Comparison of ENCODE assay signal across 17 cellular contexts in the genomic region with DNA sequence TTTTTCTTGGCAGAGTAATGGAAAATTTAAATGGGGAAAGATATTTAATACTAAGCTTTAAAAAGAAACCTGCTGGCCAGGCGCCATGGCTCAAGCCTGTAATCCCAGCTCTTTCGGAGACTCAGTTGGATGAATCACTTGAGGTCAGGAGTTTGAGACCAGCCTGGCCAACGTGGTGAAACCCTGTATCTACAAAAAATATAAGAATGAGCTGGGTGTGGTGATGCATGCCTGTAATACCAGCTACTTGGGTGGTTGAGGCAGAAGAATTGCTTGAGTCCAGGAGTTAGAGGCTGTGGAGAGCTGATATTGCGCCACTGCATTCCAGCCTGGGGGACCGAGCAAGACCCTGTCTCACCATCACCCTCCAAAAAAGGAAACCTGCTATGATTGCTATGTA. TPM values are rescaled to one million over a fixed set of nuclear protein-coding genes. Genes with fewer than 3 reads are reported as not detected.
DNase-seq lines count a peak whose midpoint lies in the region; TF ChIP-seq lines count a peak whose summit lies in the region.
"Had no signal": no experiment of that assay in that cellular context is flagged by ENCODE, and none has a peak within 500 bp of the region (broad histone marks: within the 10 kb centered on the region; RNA-seq: fewer than 3 reads in every experiment).

No MANE protein-coding gene starts in this region.

- H3K4me3 ChIP-seq in AG04450 (ENCODE audit: low read depth, low read length) (no peak overlapping the region), astrocyte of the spinal cord (ENCODE audit: low read depth, low read length) (no peak overlapping the region), endodermal cell (ENCODE audit: low read length) (no peak overlapping the region), ascending aorta (no peak overlapping the region), stomach (no peak overlapping the region)
- H3K4me3 ChIP-seq: BLaER1 treated with 17β-estradiol and CSF1 and Interleukin-3, amounts not matched to agents 10 nM and 100 nM had no signal

- no peaks in the 10 kb centered on the region for H3K27me3 Mint-ChIP-seq in endodermal cell (ENCODE audit: insufficient read depth)
- H3K27me3 Mint-ChIP-seq: IgD-negative memory B cell, memory B cell had no signal

- H3K27me3 ChIP-seq in AG04450 (ENCODE audit: control insufficient read depth, insufficient read depth, low read length), result no peaks in the 10 kb centered on the region
- H3K27me3 ChIP-seq in endodermal cell (ENCODE audit: control insufficient read depth, insufficient read depth, low read length, poor library complexity, severe bottlenecking), result no peaks in the 10 kb centered on the region
- no peaks in the 10 kb centered on the region for H3K27me3 ChIP-seq in ascending aorta
- no peaks in the 10 kb centered on the region for H3K27me3 ChIP-seq in stomach
- H3K27me3 ChIP-seq: BLaER1 treated with 17β-estradiol and CSF1 and Interleukin-3, amounts not matched to agents 10 nM and 100 nM had no signal

- POLR2A ChIA-PET in AG04450 (lab: Yijun Ruan, JAX), result interaction anchor here (0.7 to 1.2 kb wide), 2 partner anchors 84 to 502 kb away, joined by 4 to 7 read pairs; no protein-coding TSS in a partner anchor

- H3K9me3 ChIP-seq in AG04450 (ENCODE audit: control insufficient read depth, insufficient read depth, low read length) (no peaks in the 10 kb centered on the region), endodermal cell (ENCODE audit: control insufficient read depth, low read length) (no peaks in the 10 kb centered on the region), ascending aorta (no peaks in the 10 kb centered on the region), stomach (no peaks in the 10 kb centered on the region)
- H3K9me3 ChIP-seq: BLaER1 treated with 17β-estradiol and CSF1 and Interleukin-3, amounts not matched to agents 10 nM and 100 nM had no signal

- peaks cover 71% of the 10 kb centered on the region for H3K36me3 Mint-ChIP-seq in endodermal cell (ENCODE audit: low read depth)

- TF ChIP-seq CTCF in AG04450 (IDR thresholded peaks at IDR 0.05; ENCODE audit: low read depth, low read length), result no peak
- TF ChIP-seq CTCF in astrocyte of the spinal cord (IDR thresholded peaks at IDR 0.05; ENCODE audit: low read depth, low read length), result no peak
- no peak for TF ChIP-seq CTCF in endodermal cell (conservative IDR thresholded peaks at IDR 0.05)
- no peak for TF ChIP-seq CTCF in ascending aorta (IDR thresholded peaks at IDR 0.05)
- TF ChIP-seq CTCF in stomach (IDR thresholded peaks at IDR 0.05), result no peak

- no peak overlapping the region for H3K9ac ChIP-seq in endodermal cell (ENCODE audit: extremely low read depth, low read length, poor library complexity, severe bottlenecking)
- H3K9ac ChIP-seq: BLaER1 treated with 17β-estradiol and CSF1 and Interleukin-3, amounts not matched to agents 10 nM and 100 nM had no signal

- H3K27ac ChIP-seq in AG04450 (ENCODE audit: low read depth, low read length), result peak overlapping the region; percentile 47
- no peak overlapping the region for H3K27ac ChIP-seq in endodermal cell (ENCODE audit: low read depth, low read length)
- no peak overlapping the region for H3K27ac ChIP-seq in ascending aorta
- H3K27ac ChIP-seq in stomach, result no peak overlapping the region
- H3K27ac ChIP-seq: BLaER1 treated with 17β-estradiol and CSF1 and Interleukin-3, amounts not matched to agents 10 nM and 100 nM; VCaP had no signal

- H3K9me3 Mint-ChIP-seq in endodermal cell, result no peaks in the 10 kb centered on the region
- H3K9me3 Mint-ChIP-seq: IgD-negative memory B cell, memory B cell had no signal

- TF ChIP-seq EP300 in stomach (IDR thresholded peaks at IDR 0.05), result no peak

- intact Hi-C loops in ascending aorta (cut with DNase I) (no loop called here), stomach (cut with DNase I; ENCODE audit: low total_unique reads) (no loop called here)

- TF ChIP-seq POLR2A in stomach (IDR thresholded peaks at IDR 0.05), result no peak

- peaks cover 98% of the 10 kb centered on the region for H3K36me3 ChIP-seq in endodermal cell (ENCODE audit: control insufficient read depth, insufficient read depth, low read length)
- H3K36me3 ChIP-seq in ascending aorta, result peaks cover 73 to 96% of the 10 kb centered on the region in 2 donors
- peaks cover 55 to 100% (median 100%) of the 10 kb centered on the region in 4 donors for H3K36me3 ChIP-seq in stomach

- 93% methylated on average over 3 to 5 of the region's 5 CpGs for WGBS in endodermal cell (ENCODE audit: insufficient coverage in 1 of 2, insufficient read length in 1 of 2), 2 experiments
- 69 to 85% (median 82%) methylated on average over 5 of the region's 5 CpGs for WGBS in stomach, 5 donors

- H3K27ac Mint-ChIP-seq in endodermal cell, result no peak overlapping the region
- H3K27ac Mint-ChIP-seq: memory B cell had no signal

- H3K4me1 ChIP-seq in endodermal cell (ENCODE audit: control insufficient read depth, insufficient read depth, low read length) (no peaks in the 10 kb centered on the region), ascending aorta (no peaks in the 10 kb centered on the region), stomach (peaks cover 0 to 10% (median 3%) of the 10 kb centered on the region in 4 donors)

- DNase-seq in AG04450 (ENCODE audit: low read depth, low spot score) (peak; percentile 49), HS-5 (ENCODE audit: low read depth) (peak; percentile 56), astrocyte of the spinal cord (ENCODE audit: low read depth, low spot score) (peak; percentile 80), kidney tubule cell (ENCODE audit: low spot score) (peak; percentile 29), endodermal cell (no peak), ascending aorta (ENCODE audit: low spot score in 2 of 2) (no peak), stomach (no peak)
- DNase-seq in stimulated activated CD4-positive, alpha-beta T cell treated with anti-CD3 and anti-CD28 coated beads, Interleukin-4, amount 100 ng/mL, for 24 hours, result no peak
- DNase-seq: activated CD8-positive, alpha-beta memory T cell treated with anti-CD3 and anti-CD28 coated beads, Interleukin-2, amount 50 U/mL, for 4 hours; amygdala; NCI-H187 treated with DMSO at 0.1 percent for 48 hours; NCI-H748 treated with DMSO at 0.1 percent for 48 hours; occipital lobe had no signal

- in situ Hi-C loops in astrocyte of the spinal cord (cut with HindIII; ENCODE audit: low sequenced_read_pairs), result no loop called here

- CTCF ChIA-PET in AG04450 (lab: Charles Lee), result interaction anchor here (1.6 kb wide), 1 partner anchor 93 kb away, joined by 8 read pairs; no protein-coding TSS in a partner anchor

- peaks cover 1% of the 10 kb centered on the region for H3K4me1 Mint-ChIP-seq in endodermal cell

- H3K4me3 Mint-ChIP-seq in endodermal cell, result no peak overlapping the region
- H3K4me3 Mint-ChIP-seq: IgD-negative memory B cell, memory B cell had no signal

RNA-seq across cellular contexts. Expression of a gene that starts 32.8 kb away (rescaled TPM):
- polyA plus RNA-seq in AG04450 (2011; rRNA removed) (25.7 and 31.8 TPM in 2 replicates), stomach (10 to 100 TPM; 11.9 to 13.9 (median 13.8) TPM)
- polyA minus RNA-seq in AG04450 (2011; rRNA and poly(A)+ RNA removed), result 26.8 and 52.0 TPM in 2 replicates
- total RNA-seq in endodermal cell (10 to 100 TPM; 25.8 to 38.3 TPM), ascending aorta (12.9 TPM), stomach (100 to 1,000 TPM in 1 of 5 donors, 10 to 100 TPM in 4; 45.6 to 143 (median 58.3) TPM)
- 14.5 TPM for polyA plus RNA-seq in endodermal cell (2013, experiment 1 of 2)
- polyA plus RNA-seq in endodermal cell (2013, experiment 2 of 2), result 19.5 TPM

RNA-seq across cellular contexts. Expression of a gene that starts 39.0 kb away (rescaled TPM):
- 22.8 and 31.4 TPM in 2 replicates for polyA plus RNA-seq in AG04450 (2011; rRNA removed)
- 7.2 and 11.9 TPM in 2 replicates for polyA minus RNA-seq in AG04450 (2011; rRNA and poly(A)+ RNA removed)
- 10 to 100 TPM; 29.6 to 33.7 TPM for total RNA-seq in endodermal cell
- polyA plus RNA-seq in endodermal cell (2013, experiment 1 of 2), result 40.6 TPM
- polyA plus RNA-seq in endodermal cell (2013, experiment 2 of 2), result 35.8 TPM
- total RNA-seq in ascending aorta, result 20.6 TPM
- total RNA-seq in stomach, result 10 to 100 TPM in 4 of 5 donors, 1 to 10 TPM in 1; 5.8 to 80.4 (median 28.0) TPM
- polyA plus RNA-seq in stomach, result 10 to 100 TPM; 19.0 to 45.2 (median 36.4) TPM

Comparison
In these comparisons a context has a peak if more than half of its experiments do, and no peak if none do; other contexts are left out.
1. DNase-seq: peak in AG04450 (single experiment), HS-5 (single experiment), astrocyte of the spinal cord (single experiment) and kidney tubule cell (single experiment); none in endodermal cell (single experiment), ascending aorta (0 of 2), stomach (single experiment) and stimulated activated CD4-positive, alpha-beta T cell treated with anti-CD3 and anti-CD28 coated beads, Interleukin-4, amount 100 ng/mL, for 24 hours (single experiment).